ENCODE assay signal across 13 cellular contexts in the genomic region with DNA sequence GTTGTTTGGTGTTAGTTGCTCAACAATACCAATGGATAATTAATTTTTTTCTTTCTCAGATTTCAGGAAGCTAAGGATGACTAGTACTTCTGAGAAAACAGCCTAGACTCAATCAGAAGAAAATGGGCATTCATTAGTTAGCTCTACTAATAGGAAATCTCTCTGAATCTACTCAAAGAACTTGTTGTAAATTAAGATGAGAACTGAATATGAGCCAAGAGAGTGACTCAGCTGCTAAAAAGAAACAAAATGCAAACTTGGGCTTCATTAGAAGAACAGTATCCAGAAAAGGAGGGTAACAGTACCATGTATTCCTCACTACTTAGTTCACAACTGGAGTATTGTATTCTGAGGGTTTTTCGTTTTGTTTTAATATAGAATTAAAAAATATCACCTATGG. TPM values are rescaled to one million over a fixed set of nuclear protein-coding genes. Genes with fewer than 3 reads are reported as not detected.
A peak's percentile ranks its signal among the peaks of the same experiment; 100 is the strongest.
DNase-seq lines count a peak whose midpoint lies in the region; ATAC-seq and TF ChIP-seq lines count a peak whose summit lies in the region.
"Had no signal": no experiment of that assay in that cellular context is flagged by ENCODE, and none has a peak within 500 bp of the region (broad histone marks: within the 10 kb centered on the region; RNA-seq: fewer than 3 reads in every experiment).

No MANE protein-coding gene starts in this region.

- intact Hi-C loops in left ventricle myocardium superior (cut with micrococcal nuclease), result loop anchor here (10.0 kb wide), 1 partner anchor 148 kb away; no protein-coding TSS in a partner anchor

- DNase-seq in stimulated activated naive CD8-positive, alpha-beta T cell treated with anti-CD3 and anti-CD28 coated beads, Interleukin-15, Interleukin-2, amounts not matched to agents 100 U/mL and 50 U/mL, for 24 hours, result no peak
- DNase-seq in astrocyte of the spinal cord (ENCODE audit: low read depth, low spot score), result peak; percentile 58
- DNase-seq in left ventricle myocardium superior, result no peak
- no peak for DNase-seq in BE2C
- no peak for DNase-seq in NCI-H345 treated with DMSO at 0.1 percent for 48 hours (lab: John Stamatoyannopoulos, UW; ENCODE audit: unreplicated experiment)
- DNase-seq in amniotic stem cell (lab: John Stamatoyannopoulos, UW), result no peak
- DNase-seq in SIG-M5 treated with dmso at 0.1 percent for 504 hours (lab: John Stamatoyannopoulos, UW; ENCODE audit: unreplicated experiment), result no peak
- DNase-seq: stimulated activated CD4-positive, alpha-beta T cell treated with anti-CD3 and anti-CD28 coated beads, Interleukin-12 subunit alpha, Interleukin-12 subunit beta, amount 100 ng/mL, for 4 hours; T-helper 2 cell had no signal

- no peaks in the 10 kb centered on the region for H3K9me3 ChIP-seq in BE2C
- H3K9me3 ChIP-seq: ascending aorta had no signal

- in situ Hi-C loops in astrocyte of the spinal cord (cut with HindIII; ENCODE audit: low sequenced_read_pairs), result no loop called here

- H3K4me1 Mint-ChIP-seq in stimulated activated naive CD8-positive, alpha-beta T cell treated with anti-CD3 and anti-CD28 coated beads, Interleukin-15, Interleukin-2, amounts not matched to agents 100 ng/mL and 50 ng/mL, for 24 hours (ENCODE audit: low read depth), result peaks cover 93% of the 10 kb centered on the region

- H3K27me3 Mint-ChIP-seq in stimulated activated naive CD8-positive, alpha-beta T cell treated with anti-CD3 and anti-CD28 coated beads, Interleukin-15, Interleukin-2, amounts not matched to agents 100 ng/mL and 50 ng/mL, for 24 hours, result no peaks in the 10 kb centered on the region
- H3K27me3 Mint-ChIP-seq: B cell had no signal

- H3K27ac Mint-ChIP-seq in stimulated activated naive CD8-positive, alpha-beta T cell treated with anti-CD3 and anti-CD28 coated beads, Interleukin-15, Interleukin-2, amounts not matched to agents 100 ng/mL and 50 ng/mL, for 24 hours, result peak overlapping the region; percentile 57
- H3K27ac Mint-ChIP-seq: B cell had no signal

- no peaks in the 10 kb centered on the region for H3K36me3 ChIP-seq in BE2C
- H3K36me3 ChIP-seq: ascending aorta had no signal

- TF ChIP-seq CTCF in astrocyte of the spinal cord (IDR thresholded peaks at IDR 0.05; ENCODE audit: low read depth, low read length) (no peak), BE2C (IDR thresholded peaks at IDR 0.05; ENCODE audit: low read depth, low read length) (no peak)

- H3K4me3 ChIP-seq in astrocyte of the spinal cord (ENCODE audit: low read depth, low read length), result no peak overlapping the region
- no peak overlapping the region for H3K4me3 ChIP-seq in BE2C (ENCODE audit: low read depth, low read length)
- H3K4me3 ChIP-seq: ascending aorta had no signal

- H3K27me3 ChIP-seq in BE2C, result no peaks in the 10 kb centered on the region
- H3K27me3 ChIP-seq: ascending aorta had no signal

- no peaks in the 10 kb centered on the region for H3K9me3 Mint-ChIP-seq in stimulated activated naive CD8-positive, alpha-beta T cell treated with anti-CD3 and anti-CD28 coated beads, Interleukin-15, Interleukin-2, amounts not matched to agents 100 ng/mL and 50 ng/mL, for 24 hours

- no peaks in the 10 kb centered on the region for H3K4me1 ChIP-seq in BE2C

- H3K4me3 Mint-ChIP-seq in stimulated activated naive CD8-positive, alpha-beta T cell treated with anti-CD3 and anti-CD28 coated beads, Interleukin-15, Interleukin-2, amounts not matched to agents 100 ng/mL and 50 ng/mL, for 24 hours, result no peak overlapping the region
- H3K4me3 Mint-ChIP-seq: B cell had no signal

- H3K36me3 Mint-ChIP-seq in stimulated activated naive CD8-positive, alpha-beta T cell treated with anti-CD3 and anti-CD28 coated beads, Interleukin-15, Interleukin-2, amounts not matched to agents 100 ng/mL and 50 ng/mL, for 24 hours (ENCODE audit: low read depth), result peaks cover 24% of the 10 kb centered on the region

- no peak for ATAC-seq in stimulated activated naive CD8-positive, alpha-beta T cell treated with anti-CD3 and anti-CD28 coated beads, Interleukin-15, Interleukin-2, amounts not matched to agents 100 U/mL and 50 U/mL, for 24 hours
- peak; percentile 25 for ATAC-seq in left ventricle myocardium superior

RNA-seq across cellular contexts. Expression of a gene that starts 12.5 kb away (rescaled TPM):
- 35.1 TPM for total RNA-seq in left ventricle myocardium superior
- polyA plus RNA-seq in BE2C (2012; ENCODE audit: insufficient read depth, insufficient read length, low read depth), result 16.8 TPM

RNA-seq across cellular contexts. Expression of a gene that starts 58.0 kb away (rescaled TPM):
- 9.7 TPM for total RNA-seq in left ventricle myocardium superior
- polyA plus RNA-seq in BE2C (2012; ENCODE audit: insufficient read depth, insufficient read length, low read depth), result 5.9 TPM
- total RNA-seq: B cell, OCI-LY7 had no signal
